In the genomic region with DNA sequence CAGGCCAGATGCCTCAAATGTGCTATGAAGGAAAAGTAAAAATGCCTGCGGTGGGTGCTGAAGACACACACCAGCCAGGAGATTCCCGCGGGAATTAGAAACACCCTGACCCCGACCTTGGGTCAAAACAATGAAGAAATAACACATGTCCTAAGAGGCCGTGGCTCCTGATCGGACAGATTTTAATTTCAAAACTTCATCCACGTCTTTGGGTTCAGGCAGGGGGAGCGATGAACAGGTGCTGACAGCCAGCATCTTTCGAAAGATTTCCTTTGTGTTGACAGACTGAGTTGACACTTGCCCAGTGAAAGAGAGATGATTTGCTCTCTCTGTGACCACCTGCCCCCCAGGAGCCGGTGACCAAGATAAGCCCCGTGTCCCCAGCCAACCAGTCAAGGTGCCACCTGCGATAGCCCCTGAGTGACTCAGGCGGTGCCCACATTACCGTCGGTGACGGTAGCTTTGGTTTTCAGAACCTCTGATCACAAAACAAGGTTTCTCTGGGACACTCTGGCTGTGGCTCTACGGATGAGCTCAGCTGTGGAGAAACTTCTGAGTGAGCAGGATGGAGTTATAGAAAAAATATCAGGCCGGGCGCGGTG, we compare ENCODE assay signal across 23 cellular contexts. TPM values are rescaled to one million over a fixed set of nuclear protein-coding genes. Genes with fewer than 3 reads are reported as not detected.
DNase-seq lines count a peak whose midpoint lies in the region; ATAC-seq, FAIRE-seq and TF ChIP-seq lines count a peak whose summit lies in the region.
"Had no signal": no experiment of that assay in that cellular context is flagged by ENCODE, and none has a peak within 500 bp of the region (broad histone marks: within the 10 kb centered on the region; RNA-seq: fewer than 3 reads in every experiment).

No MANE protein-coding gene starts in this region.

- TF ChIP-seq POLR2A in GM12892 (IDR thresholded peaks at IDR 0.05; ENCODE audit: low read depth, low read length): no peak

- intact Hi-C loops in activated CD8-positive, alpha-beta T cell treated with anti-CD3 and anti-CD28 coated beads for 36 hours (cut with micrococcal nuclease): no loop called here
- intact Hi-C loops in psoas muscle (cut with DNase I): no loop called here

- H3K9me3 Mint-ChIP-seq in activated CD8-positive, alpha-beta T cell treated with anti-CD3 and anti-CD28 coated beads for 36 hours: no peaks in the 10 kb centered on the region
- H3K9me3 Mint-ChIP-seq in activated CD8-positive, alpha-beta T cell treated with anti-CD3 and anti-CD28 coated beads, Interleukin-2, amount 10 ng/mL, durations not matched to agents 7 days and 5 days (ENCODE audit: insufficient read depth): no peaks in the 10 kb centered on the region
- no peaks in the 10 kb centered on the region for H3K9me3 Mint-ChIP-seq in activated naive CD8-positive, alpha-beta T cell treated with anti-CD3 and anti-CD28 coated beads for 36 hours
- H3K9me3 Mint-ChIP-seq: activated naive CD4-positive, alpha-beta T cell treated with anti-CD3 and anti-CD28 coated beads, Interleukin-2, amount 10 ng/mL, durations not matched to agents 7 days and 5 days had no signal

- H3K9ac ChIP-seq in parathyroid adenoma: no peak overlapping the region

- H3K4me3 Mint-ChIP-seq in activated CD8-positive, alpha-beta T cell treated with anti-CD3 and anti-CD28 coated beads for 36 hours: no peak overlapping the region
- H3K4me3 Mint-ChIP-seq in activated CD8-positive, alpha-beta T cell treated with anti-CD3 and anti-CD28 coated beads, Interleukin-2, amount 10 ng/mL, durations not matched to agents 7 days and 5 days: no peak overlapping the region
- H3K4me3 Mint-ChIP-seq in activated naive CD8-positive, alpha-beta T cell treated with anti-CD3 and anti-CD28 coated beads for 36 hours: no peak overlapping the region
- H3K4me3 Mint-ChIP-seq: activated naive CD4-positive, alpha-beta T cell treated with anti-CD3 and anti-CD28 coated beads, Interleukin-2, amount 10 ng/mL, durations not matched to agents 7 days and 5 days had no signal

- 50 to 55% (median 53%) methylated on average over 20 of the region's 20 CpGs for WGBS in psoas muscle, 3 donors

- H3K4me2 ChIP-seq in parathyroid adenoma (ENCODE audit: low read length): peak overlapping the region; percentile 0

- no peaks in the 10 kb centered on the region for H3K79me2 ChIP-seq in parathyroid adenoma

- no peak overlapping the region for H3K4me3 ChIP-seq in RWPE2 (ENCODE audit: severe bottlenecking)
- H3K4me3 ChIP-seq in parathyroid adenoma (ENCODE audit: low read depth, low read length): no peak overlapping the region
- no peak overlapping the region for H3K4me3 ChIP-seq in psoas muscle
- H3K4me3 ChIP-seq: cardiac muscle cell, right atrium auricular region had no signal

- DNase-seq in activated CD8-positive, alpha-beta T cell treated with anti-CD3 and anti-CD28 coated beads for 36 hours: peak; percentile 30
- no peak for DNase-seq in activated CD8-positive, alpha-beta T cell treated with anti-CD3 and anti-CD28 coated beads, Interleukin-2, amount 10 ng/mL, durations not matched to agents 7 days and 5 days
- DNase-seq in GM12892 (ENCODE audit: insufficient read length) (no peak), RWPE2 (ENCODE audit: low spot score) (no peak), NCI-H2196 (lab: John Stamatoyannopoulos, UW; ENCODE audit: unreplicated experiment) (no peak), psoas muscle (no peak)
- DNase-seq in activated naive CD8-positive, alpha-beta T cell treated with anti-CD3 and anti-CD28 coated beads for 36 hours: no peak
- DNase-seq: activated CD8-positive, alpha-beta memory T cell treated with anti-CD3 and anti-CD28 coated beads for 24 hours; activated naive CD4-positive, alpha-beta T cell treated with anti-CD3 and anti-CD28 coated beads, Interleukin-2, amount 10 ng/mL, durations not matched to agents 7 days and 5 days; anterior cingulate cortex; kidney glomerular epithelial cell; NCI-H1417 treated with DMSO at 0.1 percent for 48 hours; NCI-H524; SHP77; stimulated activated CD4-positive, alpha-beta T cell treated with anti-CD3 and anti-CD28 coated beads, Interleukin-4, amount 100 ng/mL, for 4 hours had no signal

- TF ChIP-seq CTCF in activated CD8-positive, alpha-beta T cell treated with anti-CD3 and anti-CD28 coated beads for 36 hours (IDR thresholded peaks at IDR 0.05): no peak
- no peak for TF ChIP-seq CTCF in RWPE2 (IDR thresholded peaks at IDR 0.05; ENCODE audit: poor library complexity, severe bottlenecking)
- TF ChIP-seq CTCF in parathyroid adenoma (IDR thresholded peaks at IDR 0.05): no peak
- TF ChIP-seq CTCF in psoas muscle (IDR thresholded peaks at IDR 0.05): no peak

- no peaks in the 10 kb centered on the region for H3K27me3 ChIP-seq in RWPE2 (ENCODE audit: insufficient read depth, poor library complexity, severe bottlenecking)
- H3K27me3 ChIP-seq in parathyroid adenoma (ENCODE audit: control insufficient read depth, insufficient read depth, low read length): no peaks in the 10 kb centered on the region
- peaks cover 0 to 3% (median 2%) of the 10 kb centered on the region in 3 donors for H3K27me3 ChIP-seq in psoas muscle (ENCODE audit: insufficient read depth in 3 of 3, low read length in 2 of 3)
- H3K27me3 ChIP-seq: cardiac muscle cell, right atrium auricular region had no signal

- H2AFZ ChIP-seq in parathyroid adenoma: no peak overlapping the region

- POLR2A ChIA-PET in activated CD8-positive, alpha-beta T cell treated with anti-CD3 and anti-CD28 coated beads for 36 hours (lab: Charles Lee): no interaction called here
- POLR2A ChIA-PET in activated CD8-positive, alpha-beta T cell treated with anti-CD3 and anti-CD28 coated beads, Interleukin-2, amount 10 ng/mL, durations not matched to agents 7 days and 5 days (lab: Charles Lee): no interaction called here

- CTCF ChIA-PET in activated CD8-positive, alpha-beta T cell treated with anti-CD3 and anti-CD28 coated beads for 36 hours (lab: Charles Lee): no interaction called here
- CTCF ChIA-PET in activated CD8-positive, alpha-beta T cell treated with anti-CD3 and anti-CD28 coated beads, Interleukin-2, amount 10 ng/mL, durations not matched to agents 7 days and 5 days (lab: Charles Lee): no interaction called here

- H3K36me3 ChIP-seq in RWPE2 (ENCODE audit: low read depth): no peaks in the 10 kb centered on the region
- no peaks in the 10 kb centered on the region for H3K36me3 ChIP-seq in parathyroid adenoma (ENCODE audit: control insufficient read depth, insufficient read depth, low read length)
- H3K36me3 ChIP-seq in psoas muscle (ENCODE audit: insufficient read depth in 1 of 2, low read depth in 1 of 2): no peaks in the 10 kb centered on the region
- H3K36me3 ChIP-seq: cardiac muscle cell, right atrium auricular region had no signal

- H3K27ac Mint-ChIP-seq in activated CD8-positive, alpha-beta T cell treated with anti-CD3 and anti-CD28 coated beads for 36 hours: no peak overlapping the region
- H3K27ac Mint-ChIP-seq in activated CD8-positive, alpha-beta T cell treated with anti-CD3 and anti-CD28 coated beads, Interleukin-2, amount 10 ng/mL, durations not matched to agents 7 days and 5 days: no peak overlapping the region
- no peak overlapping the region for H3K27ac Mint-ChIP-seq in activated naive CD8-positive, alpha-beta T cell treated with anti-CD3 and anti-CD28 coated beads for 36 hours
- H3K27ac Mint-ChIP-seq: activated naive CD4-positive, alpha-beta T cell treated with anti-CD3 and anti-CD28 coated beads, Interleukin-2, amount 10 ng/mL, durations not matched to agents 7 days and 5 days had no signal

- no peak overlapping the region for H3K27ac ChIP-seq in RWPE2 (ENCODE audit: poor library complexity, severe bottlenecking)
- H3K27ac ChIP-seq in parathyroid adenoma: no peak overlapping the region
- no peak overlapping the region for H3K27ac ChIP-seq in psoas muscle
- H3K27ac ChIP-seq: C4-2B, cardiac muscle cell, right atrium auricular region had no signal

- peak; percentile 63 for FAIRE-seq in GM12892 (lab: Jason Lieb, UNC)

- H3K36me3 Mint-ChIP-seq in activated CD8-positive, alpha-beta T cell treated with anti-CD3 and anti-CD28 coated beads for 36 hours (ENCODE audit: low read depth): no peaks in the 10 kb centered on the region
- no peaks in the 10 kb centered on the region for H3K36me3 Mint-ChIP-seq in activated CD8-positive, alpha-beta T cell treated with anti-CD3 and anti-CD28 coated beads, Interleukin-2, amount 10 ng/mL, durations not matched to agents 7 days and 5 days (ENCODE audit: low read depth)
- H3K36me3 Mint-ChIP-seq in activated naive CD8-positive, alpha-beta T cell treated with anti-CD3 and anti-CD28 coated beads for 36 hours: no peaks in the 10 kb centered on the region
- H3K36me3 Mint-ChIP-seq: activated naive CD4-positive, alpha-beta T cell treated with anti-CD3 and anti-CD28 coated beads, Interleukin-2, amount 10 ng/mL, durations not matched to agents 7 days and 5 days had no signal

- peaks cover 11% of the 10 kb centered on the region for H3K4me1 Mint-ChIP-seq in activated CD8-positive, alpha-beta T cell treated with anti-CD3 and anti-CD28 coated beads for 36 hours (ENCODE audit: low read depth)
- H3K4me1 Mint-ChIP-seq in activated CD8-positive, alpha-beta T cell treated with anti-CD3 and anti-CD28 coated beads, Interleukin-2, amount 10 ng/mL, durations not matched to agents 7 days and 5 days (ENCODE audit: low read depth): peaks cover 13% of the 10 kb centered on the region
- H3K4me1 Mint-ChIP-seq in activated naive CD8-positive, alpha-beta T cell treated with anti-CD3 and anti-CD28 coated beads for 36 hours: peaks cover 8% of the 10 kb centered on the region

- H3K4me1 ChIP-seq in RWPE2 (ENCODE audit: insufficient read depth, poor library complexity, severe bottlenecking) (no peaks in the 10 kb centered on the region), parathyroid adenoma (no peaks in the 10 kb centered on the region), psoas muscle (no peaks in the 10 kb centered on the region)
- H3K4me1 ChIP-seq: right atrium auricular region had no signal

- H3K9me3 ChIP-seq in RWPE2 (ENCODE audit: severe bottlenecking): peaks cover 4% of the 10 kb centered on the region
- no peaks in the 10 kb centered on the region for H3K9me3 ChIP-seq in parathyroid adenoma (ENCODE audit: control insufficient read depth, low read length)
- no peaks in the 10 kb centered on the region for H3K9me3 ChIP-seq in psoas muscle
- H3K9me3 ChIP-seq: right atrium auricular region had no signal

- H3K27me3 Mint-ChIP-seq in activated CD8-positive, alpha-beta T cell treated with anti-CD3 and anti-CD28 coated beads for 36 hours: peaks cover 13% of the 10 kb centered on the region
- H3K27me3 Mint-ChIP-seq in activated CD8-positive, alpha-beta T cell treated with anti-CD3 and anti-CD28 coated beads, Interleukin-2, amount 10 ng/mL, durations not matched to agents 7 days and 5 days (ENCODE audit: low read depth): peaks cover 1% of the 10 kb centered on the region
- H3K27me3 Mint-ChIP-seq in activated naive CD8-positive, alpha-beta T cell treated with anti-CD3 and anti-CD28 coated beads for 36 hours: peaks cover 20% of the 10 kb centered on the region

- no peak for ATAC-seq in activated CD8-positive, alpha-beta T cell treated with anti-CD3 and anti-CD28 coated beads for 36 hours
- no peak for ATAC-seq in activated CD8-positive, alpha-beta T cell treated with anti-CD3 and anti-CD28 coated beads, Interleukin-2, amount 10 ng/mL, durations not matched to agents 7 days and 5 days
- peak; percentile 11; the same call in 1 of the 3 replicates for ATAC-seq in RWPE2 (ENCODE audit: low read depth)
- no peak for ATAC-seq in psoas muscle
- ATAC-seq: activated CD4-positive, CD25-positive, alpha-beta regulatory T cell treated with anti-CD3 and anti-CD28 coated beads, Interleukin-2, amount 50 U/mL, for 24 hours had no signal

RNA-seq across cellular contexts. Expression of gene IL3RA, which starts 11.0 kb away (rescaled TPM):
- total RNA-seq in activated CD8-positive, alpha-beta T cell treated with anti-CD3 and anti-CD28 coated beads for 36 hours: not detected
- under 1 TPM; 0.60 to 0.61 TPM for total RNA-seq in activated CD8-positive, alpha-beta T cell treated with anti-CD3 and anti-CD28 coated beads, Interleukin-2, amount 10 ng/mL, durations not matched to agents 7 days and 5 days
- 15.4 TPM for polyA plus RNA-seq in GM12892 (2012; ENCODE audit: missing spikeins)
- under 1 TPM in 1 of 2 experiments, not detected in 1; 0.29 TPM for total RNA-seq in activated naive CD8-positive, alpha-beta T cell treated with anti-CD3 and anti-CD28 coated beads for 36 hours
- total RNA-seq in psoas muscle: 1 to 10 TPM; 1.5 to 8.3 (median 4.6) TPM
- 1 to 10 TPM; 3.4 to 7.0 (median 4.6) TPM for polyA plus RNA-seq in psoas muscle
- total RNA-seq: cardiac muscle cell had no signal

RNA-seq across cellular contexts. Expression of gene CSF2RA, which starts 57.0 kb away (rescaled TPM):
- total RNA-seq in activated CD8-positive, alpha-beta T cell treated with anti-CD3 and anti-CD28 coated beads for 36 hours: not detected
- total RNA-seq in activated CD8-positive, alpha-beta T cell treated with anti-CD3 and anti-CD28 coated beads, Interleukin-2, amount 10 ng/mL, durations not matched to agents 7 days and 5 days: not detected
- polyA plus RNA-seq in GM12892 (2012; ENCODE audit: missing spikeins): 0.47 TPM
- not detected for total RNA-seq in activated naive CD8-positive, alpha-beta T cell treated with anti-CD3 and anti-CD28 coated beads for 36 hours
- 1 to 10 TPM in 2 of 4 donors, under 1 TPM in 2; 0.95 to 2.0 (median 1.1) TPM for total RNA-seq in psoas muscle
- polyA plus RNA-seq in psoas muscle: under 1 TPM; 0.48 to 0.74 (median 0.49) TPM
- total RNA-seq: fibroblast of lung, glomerular endothelial cell, osteocyte had no signal
- polyA plus RNA-seq: fibroblast of lung had no signal
